Comparison of ENCODE assay signal across 10 cellular contexts in genomic region chr17:27603446-27603820, GRCh38. TPM values are rescaled to one million over a fixed set of nuclear protein-coding genes. Genes with fewer than 3 reads are reported as not detected.
DNase-seq lines count a peak whose midpoint lies in the region; ATAC-seq and TF ChIP-seq lines count a peak whose summit lies in the region.
"Had no signal": no experiment of that assay in that cellular context is flagged by ENCODE, and none has a peak within 500 bp of the region (broad histone marks: within the 10 kb centered on the region; RNA-seq: fewer than 3 reads in every experiment).

No MANE protein-coding gene starts in this region.

- TF ChIP-seq CTCF in activated CD8-positive, alpha-beta T cell treated with anti-CD3 and anti-CD28 coated beads for 36 hours (IDR thresholded peaks at IDR 0.05), result peak; percentile 51
- TF ChIP-seq CTCF in DOHH2 (IDR thresholded peaks at IDR 0.05; ENCODE audit: low read depth, low read length, poor library complexity, severe bottlenecking) (peak; percentile 28), RWPE2 (IDR thresholded peaks at IDR 0.05; ENCODE audit: poor library complexity, severe bottlenecking) (peak; percentile 54), osteoblast (IDR thresholded peaks at IDR 0.05; ENCODE audit: extremely low read depth, low read depth, low read length) (no peak), SK-N-SH (IDR thresholded peaks at IDR 0.05) (no peak), Calu3 (IDR thresholded peaks at IDR 0.05; ENCODE audit: unreplicated experiment) (no peak)

- H3K4me3 ChIP-seq in DOHH2 (ENCODE audit: low read length), result no peak overlapping the region
- H3K4me3 ChIP-seq in RWPE2 (ENCODE audit: severe bottlenecking), result no peak overlapping the region
- H3K4me3 ChIP-seq in osteoblast (ENCODE audit: insufficient read depth, low read length), result no peak overlapping the region
- H3K4me3 ChIP-seq in SK-N-SH (ENCODE audit: low read depth in 2 of 2, low read length in 1 of 2), result peak overlapping the region in 1 of 2 experiments; percentile 42; a peak in 1 of 4 replicates

- intact Hi-C loops in activated CD8-positive, alpha-beta T cell treated with anti-CD3 and anti-CD28 coated beads for 36 hours (cut with micrococcal nuclease), result loop anchor here (5.0 to 10.0 kb wide), 3 partner anchors 49 to 369 kb away; no protein-coding TSS in a partner anchor
- intact Hi-C loops in Calu3 (cut with micrococcal nuclease; ENCODE audit: unreplicated experiment), result loop anchor here (1.0 to 10.0 kb wide), 2 partner anchors 48 to 149 kb away; partner anchors contain the start of gene KSR1

- H3K4me2 ChIP-seq in DOHH2 (ENCODE audit: low read length) (no peak overlapping the region), osteoblast (ENCODE audit: insufficient read depth, low read length) (no peak overlapping the region), SK-N-SH (no peak overlapping the region)

- no peak overlapping the region for H3K9ac ChIP-seq in SK-N-SH

- H3K79me2 ChIP-seq in DOHH2 (ENCODE audit: control insufficient read depth, low read length) (no peaks in the 10 kb centered on the region), osteoblast (ENCODE audit: insufficient read depth, low read length) (no peaks in the 10 kb centered on the region), SK-N-SH (ENCODE audit: insufficient read depth) (no peaks in the 10 kb centered on the region)

- H3K27ac ChIP-seq in DOHH2 (ENCODE audit: low read depth, low read length) (no peak overlapping the region), RWPE2 (ENCODE audit: poor library complexity, severe bottlenecking) (no peak overlapping the region), osteoblast (ENCODE audit: low read depth, low read length) (no peak overlapping the region), SK-N-SH (ENCODE audit: low read depth in 2 of 2, low read length in 1 of 2) (no peak overlapping the region)

- BruUV-seq in Calu3 (replicated peaks; lab: Mats Ljungman, UMichigan), result no TSS peak

- no peak for ATAC-seq in activated CD8-positive, alpha-beta T cell treated with anti-CD3 and anti-CD28 coated beads for 36 hours
- no peak for ATAC-seq in activated CD8-positive, alpha-beta T cell treated with anti-CD3 and anti-CD28 coated beads, Interleukin-2, amount 10 ng/mL, durations not matched to agents 7 days and 5 days
- ATAC-seq in RWPE2 (ENCODE audit: low read depth), result no peak; the same call in 2 of the 3 replicates

- TF ChIP-seq EP300 in SK-N-SH (IDR thresholded peaks at IDR 0.05; ENCODE audit: borderline replicate concordance in 1 of 2, low read depth in 1 of 2, low read length in 1 of 2), result no peak

- peaks cover 5% of the 10 kb centered on the region for H3K4me1 Mint-ChIP-seq in activated CD8-positive, alpha-beta T cell treated with anti-CD3 and anti-CD28 coated beads for 36 hours (ENCODE audit: low read depth)
- peaks cover 16% of the 10 kb centered on the region for H3K4me1 Mint-ChIP-seq in activated CD8-positive, alpha-beta T cell treated with anti-CD3 and anti-CD28 coated beads, Interleukin-2, amount 10 ng/mL, durations not matched to agents 7 days and 5 days (ENCODE audit: low read depth)
- H3K4me1 Mint-ChIP-seq in Calu3 (ENCODE audit: low read depth, unreplicated experiment), result peaks cover 10% of the 10 kb centered on the region

- H3K9me2 ChIP-seq in DOHH2 (replicated peaks; ENCODE audit: control insufficient read depth, low read length), result no peaks in the 10 kb centered on the region
- no peaks in the 10 kb centered on the region for H3K9me2 ChIP-seq in SK-N-SH

- WGBS in SK-N-SH (ENCODE audit: low lambda C conversion rate), result 76% methylated on average over 3 of the region's 3 CpGs

- H3K27ac Mint-ChIP-seq in activated CD8-positive, alpha-beta T cell treated with anti-CD3 and anti-CD28 coated beads for 36 hours, result no peak overlapping the region
- no peak overlapping the region for H3K27ac Mint-ChIP-seq in activated CD8-positive, alpha-beta T cell treated with anti-CD3 and anti-CD28 coated beads, Interleukin-2, amount 10 ng/mL, durations not matched to agents 7 days and 5 days
- H3K27ac Mint-ChIP-seq in Calu3 (ENCODE audit: unreplicated experiment), result no peak overlapping the region
- H3K27ac Mint-ChIP-seq: T-helper 1 cell treated with Interleukin-12 subunit alpha and Interleukin-12 subunit beta and Interleukin-4 antibody, amounts not matched to agents 30 μg/mL and 1 μg/mL, for 36 hours had no signal

- no peak for TF ChIP-seq RAD21 in SK-N-SH (IDR thresholded peaks at IDR 0.05; ENCODE audit: low read length)

- H3K27me3 ChIP-seq in DOHH2 (ENCODE audit: control insufficient read depth, low read length), result peaks cover 12% of the 10 kb centered on the region; the same call in 1 of the 2 replicates
- no peaks in the 10 kb centered on the region for H3K27me3 ChIP-seq in RWPE2 (ENCODE audit: insufficient read depth, poor library complexity, severe bottlenecking)
- no peaks in the 10 kb centered on the region for H3K27me3 ChIP-seq in osteoblast (ENCODE audit: insufficient read depth, low read length)
- no peaks in the 10 kb centered on the region for H3K27me3 ChIP-seq in SK-N-SH (ENCODE audit: insufficient read depth)

- H2AFZ ChIP-seq in osteoblast (ENCODE audit: low read length) (no peak overlapping the region), SK-N-SH (ENCODE audit: low read depth) (no peak overlapping the region)

- H3K9me3 Mint-ChIP-seq in activated CD8-positive, alpha-beta T cell treated with anti-CD3 and anti-CD28 coated beads for 36 hours, result no peaks in the 10 kb centered on the region
- H3K9me3 Mint-ChIP-seq in activated CD8-positive, alpha-beta T cell treated with anti-CD3 and anti-CD28 coated beads, Interleukin-2, amount 10 ng/mL, durations not matched to agents 7 days and 5 days (ENCODE audit: insufficient read depth), result no peaks in the 10 kb centered on the region
- H3K9me3 Mint-ChIP-seq in Calu3 (ENCODE audit: low read depth, unreplicated experiment), result peaks cover 2% of the 10 kb centered on the region
- H3K9me3 Mint-ChIP-seq: T-helper 1 cell treated with Interleukin-12 subunit alpha and Interleukin-12 subunit beta and Interleukin-4 antibody, amounts not matched to agents 30 μg/mL and 1 μg/mL, for 36 hours had no signal

- DNase-seq in activated CD8-positive, alpha-beta T cell treated with anti-CD3 and anti-CD28 coated beads for 36 hours, result no peak
- DNase-seq in activated CD8-positive, alpha-beta T cell treated with anti-CD3 and anti-CD28 coated beads, Interleukin-2, amount 10 ng/mL, durations not matched to agents 7 days and 5 days, result no peak
- DNase-seq in RWPE2 (ENCODE audit: low spot score) (no peak), osteoblast (ENCODE audit: insufficient read length, low spot score, missing footprints) (peak; percentile 70), SK-N-SH (no peak), Calu3 (no peak), RKO (ENCODE audit: low spot score) (no peak)
- DNase-seq: DMS79 had no signal

- peaks cover 29% of the 10 kb centered on the region for H3K36me3 Mint-ChIP-seq in activated CD8-positive, alpha-beta T cell treated with anti-CD3 and anti-CD28 coated beads for 36 hours (ENCODE audit: low read depth)
- H3K36me3 Mint-ChIP-seq in activated CD8-positive, alpha-beta T cell treated with anti-CD3 and anti-CD28 coated beads, Interleukin-2, amount 10 ng/mL, durations not matched to agents 7 days and 5 days (ENCODE audit: low read depth), result peaks cover 25% of the 10 kb centered on the region
- H3K36me3 Mint-ChIP-seq in Calu3 (ENCODE audit: insufficient read depth, unreplicated experiment), result peaks cover 4% of the 10 kb centered on the region

- H4K20me1 ChIP-seq in DOHH2 (ENCODE audit: control insufficient read depth, insufficient read depth, low read depth, low read length), result no peaks in the 10 kb centered on the region
- H4K20me1 ChIP-seq in osteoblast (ENCODE audit: insufficient read depth, low read length), result no peaks in the 10 kb centered on the region
- no peaks in the 10 kb centered on the region for H4K20me1 ChIP-seq in SK-N-SH (ENCODE audit: insufficient read depth)

- H3K9me3 ChIP-seq in DOHH2 (ENCODE audit: control insufficient read depth, insufficient read depth, low read length), result no peaks in the 10 kb centered on the region
- no peaks in the 10 kb centered on the region for H3K9me3 ChIP-seq in RWPE2 (ENCODE audit: severe bottlenecking)
- H3K9me3 ChIP-seq in osteoblast (ENCODE audit: low read depth, low read length), result no peaks in the 10 kb centered on the region
- no peaks in the 10 kb centered on the region for H3K9me3 ChIP-seq in SK-N-SH

- H3K36me3 ChIP-seq in DOHH2 (ENCODE audit: control insufficient read depth, low read length), result no peaks in the 10 kb centered on the region
- no peaks in the 10 kb centered on the region for H3K36me3 ChIP-seq in RWPE2 (ENCODE audit: low read depth)
- H3K36me3 ChIP-seq in osteoblast (ENCODE audit: insufficient read depth, low read length), result no peaks in the 10 kb centered on the region
- peaks cover 3 to 17% of the 10 kb centered on the region in 2 experiments for H3K36me3 ChIP-seq in SK-N-SH (replicated peaks in 1 of 2; ENCODE audit: control insufficient read depth in 1 of 2, insufficient read depth in 2 of 2, low read length in 1 of 2)

- no peaks in the 10 kb centered on the region for H3F3A ChIP-seq in DOHH2 (ENCODE audit: control insufficient read depth, insufficient read depth)
- H3F3A ChIP-seq in SK-N-SH (replicated peaks; ENCODE audit: insufficient read depth), result peaks cover 4% of the 10 kb centered on the region

- CTCF ChIA-PET in activated CD8-positive, alpha-beta T cell treated with anti-CD3 and anti-CD28 coated beads for 36 hours (lab: Charles Lee), result interaction anchor here (0.8 to 11.1 kb wide), 32 partner anchors 9 to 366 kb away, joined by 3 to 161 read pairs (median 6); partner anchors contain the start of gene LGALS9
- CTCF ChIA-PET in activated CD8-positive, alpha-beta T cell treated with anti-CD3 and anti-CD28 coated beads, Interleukin-2, amount 10 ng/mL, durations not matched to agents 7 days and 5 days (lab: Charles Lee), result interaction anchor here (0.7 to 16.7 kb wide), 18 partner anchors 9 to 366 kb away, joined by 3 to 281 read pairs (median 6); partner anchors contain the start of gene KSR1
- CTCF ChIA-PET in SK-N-SH (lab: Yijun Ruan, JAX), result interaction anchor here (0.7 to 20.9 kb wide), 50 partner anchors 9 to 377 kb away, joined by 3 to 365 read pairs (median 5); partner anchors contain the start of genes KSR1 and LGALS9
- CTCF ChIA-PET in Calu3 (lab: Charles Lee), result interaction anchor here (1.2 kb wide), 2 partner anchors 47 to 153 kb away, joined by 3 to 4 read pairs; no protein-coding TSS in a partner anchor

- H3K4me1 ChIP-seq in DOHH2 (ENCODE audit: control insufficient read depth, low read length) (no peaks in the 10 kb centered on the region), RWPE2 (ENCODE audit: insufficient read depth, poor library complexity, severe bottlenecking) (peaks cover 3% of the 10 kb centered on the region), osteoblast (ENCODE audit: insufficient read depth, low read length) (peaks cover 4% of the 10 kb centered on the region), SK-N-SH (ENCODE audit: control insufficient read depth in 1 of 2, insufficient read depth in 2 of 2, low read depth in 1 of 2, low read length in 1 of 2) (no peaks in the 10 kb centered on the region)

- no peaks in the 10 kb centered on the region for H3K27me3 Mint-ChIP-seq in activated CD8-positive, alpha-beta T cell treated with anti-CD3 and anti-CD28 coated beads for 36 hours
- H3K27me3 Mint-ChIP-seq in activated CD8-positive, alpha-beta T cell treated with anti-CD3 and anti-CD28 coated beads, Interleukin-2, amount 10 ng/mL, durations not matched to agents 7 days and 5 days (ENCODE audit: low read depth), result no peaks in the 10 kb centered on the region
- H3K27me3 Mint-ChIP-seq in Calu3 (ENCODE audit: unreplicated experiment), result no peaks in the 10 kb centered on the region

- POLR2A ChIA-PET in activated CD8-positive, alpha-beta T cell treated with anti-CD3 and anti-CD28 coated beads for 36 hours (lab: Charles Lee), result no interaction called here
- POLR2A ChIA-PET in activated CD8-positive, alpha-beta T cell treated with anti-CD3 and anti-CD28 coated beads, Interleukin-2, amount 10 ng/mL, durations not matched to agents 7 days and 5 days (lab: Charles Lee), result no interaction called here
- POLR2A ChIA-PET in SK-N-SH (lab: Yijun Ruan, JAX), result no interaction called here

- no peak overlapping the region for H3K4me3 Mint-ChIP-seq in activated CD8-positive, alpha-beta T cell treated with anti-CD3 and anti-CD28 coated beads for 36 hours
- no peak overlapping the region for H3K4me3 Mint-ChIP-seq in activated CD8-positive, alpha-beta T cell treated with anti-CD3 and anti-CD28 coated beads, Interleukin-2, amount 10 ng/mL, durations not matched to agents 7 days and 5 days
- H3K4me3 Mint-ChIP-seq in Calu3 (ENCODE audit: low read depth, unreplicated experiment), result no peak overlapping the region
- H3K4me3 Mint-ChIP-seq: T-helper 1 cell treated with Interleukin-12 subunit alpha and Interleukin-12 subunit beta and Interleukin-4 antibody, amounts not matched to agents 30 μg/mL and 1 μg/mL, for 36 hours had no signal

RNA-seq across cellular contexts. Expression of gene LGALS9, which starts 27.6 kb away (rescaled TPM):
- 10 to 100 TPM; 17.3 to 18.4 TPM for total RNA-seq in activated CD8-positive, alpha-beta T cell treated with anti-CD3 and anti-CD28 coated beads for 36 hours
- 100 to 1,000 TPM; 160 to 173 TPM for total RNA-seq in activated CD8-positive, alpha-beta T cell treated with anti-CD3 and anti-CD28 coated beads, Interleukin-2, amount 10 ng/mL, durations not matched to agents 7 days and 5 days
- total RNA-seq in osteoblast, result 1.4 and 4.7 TPM in 2 replicates
- 0.21 and 0.37 TPM in 2 replicates for polyA plus RNA-seq in SK-N-SH (2012; rRNA removed)
- 0.07 TPM in 1 of 2 replicates, not detected in the other for polyA plus RNA-seq in SK-N-SH (2012; cell fraction: cytosol; rRNA removed)
- 0.66 and 0.68 TPM in 2 replicates for polyA plus RNA-seq in SK-N-SH (2012; cell fraction: nucleus; rRNA removed)
- total RNA-seq in Calu3 (2022), result 93.1 and 214 TPM in 2 replicates

Comparison
In these comparisons a context has a peak if more than half of its experiments do, and no peak if none do; other contexts are left out.
1. CTCF ChIP-seq: peak in activated CD8-positive, alpha-beta T cell treated with anti-CD3 and anti-CD28 coated beads for 36 hours (single experiment), DOHH2 (single experiment) and RWPE2 (single experiment); none in osteoblast (single experiment), SK-N-SH (single experiment) and Calu3 (single experiment).